19 cellular contexts compared by ENCODE assay signal in genomic region chrX:103418811-103419210, GRCh38. TPM values are rescaled to one million over a fixed set of nuclear protein-coding genes. Genes with fewer than 3 reads are reported as not detected.
DNase-seq lines count a peak whose midpoint lies in the region; ATAC-seq and TF ChIP-seq lines count a peak whose summit lies in the region.
"Had no signal": no experiment of that assay in that cellular context is flagged by ENCODE, and none has a peak within 500 bp of the region (broad histone marks: within the 10 kb centered on the region; RNA-seq: fewer than 3 reads in every experiment).

No MANE protein-coding gene starts in this region.

- peaks cover 21% of the 10 kb centered on the region for H3K4me1 ChIP-seq in Karpas-422 (ENCODE audit: low read length)
- H3K4me1 ChIP-seq in right cardiac atrium (ENCODE audit: control insufficient read depth, insufficient read depth, low read length) = no peaks in the 10 kb centered on the region
- H3K4me1 ChIP-seq in psoas muscle = no peaks in the 10 kb centered on the region
- H3K4me1 ChIP-seq: BE2C had no signal

- H3K9ac ChIP-seq in Karpas-422 (ENCODE audit: low read length) = no peak overlapping the region

- no peak overlapping the region for H3K4me3 ChIP-seq in AG10803 (ENCODE audit: low read length)
- no peak overlapping the region for H3K4me3 ChIP-seq in Karpas-422 (ENCODE audit: low read length)
- H3K4me3 ChIP-seq in fibroblast of the aortic adventitia (ENCODE audit: low read depth, low read length) = no peak overlapping the region
- H3K4me3 ChIP-seq in right cardiac atrium (ENCODE audit: low read length) = no peak overlapping the region
- no peak overlapping the region for H3K4me3 ChIP-seq in psoas muscle

- H3K27ac ChIP-seq in Karpas-422 (ENCODE audit: low read length) (no peak overlapping the region), right cardiac atrium (ENCODE audit: low read length) (no peak overlapping the region), psoas muscle (no peak overlapping the region)

- TF ChIP-seq CTCF in AG10803 (conservative IDR thresholded peaks at IDR 0.05; ENCODE audit: low read length) (no peak), fibroblast of the aortic adventitia (IDR thresholded peaks at IDR 0.05; ENCODE audit: insufficient read depth, low read length) (no peak), psoas muscle (IDR thresholded peaks at IDR 0.05) (no peak)

- no peak overlapping the region for H3K4me2 ChIP-seq in Karpas-422 (ENCODE audit: low read depth, low read length, poor library complexity, severe bottlenecking)

- no peak for ATAC-seq in right cardiac atrium
- no peak for ATAC-seq in GM21528 (IDR thresholded peaks at IDR 0.05; ENCODE audit: low FRiP score, unreplicated experiment)
- no peak for ATAC-seq in HG03280 (IDR thresholded peaks at IDR 0.05; ENCODE audit: unreplicated experiment)
- ATAC-seq in psoas muscle = no peak

- intact Hi-C loops in right cardiac atrium (cut with DNase I) = no loop called here
- intact Hi-C loops in psoas muscle (cut with DNase I) = no loop called here

- peaks cover 11% of the 10 kb centered on the region for H3K79me2 ChIP-seq in Karpas-422 (ENCODE audit: low read length)

- H3K9me2 ChIP-seq in Karpas-422 (replicated peaks; ENCODE audit: insufficient read depth, low read length) = no peaks in the 10 kb centered on the region

- H3K27me3 ChIP-seq in Karpas-422 (ENCODE audit: low read length) (no peaks in the 10 kb centered on the region), right cardiac atrium (ENCODE audit: control insufficient read depth, insufficient read depth) (no peaks in the 10 kb centered on the region), psoas muscle (ENCODE audit: insufficient read depth in 3 of 3, low read length in 2 of 3) (peaks cover 0 to 11% (median 3%) of the 10 kb centered on the region in 3 donors)
- H3K27me3 ChIP-seq: BE2C had no signal

- no peaks in the 10 kb centered on the region for H4K20me1 ChIP-seq in Karpas-422 (ENCODE audit: insufficient read depth, low read depth, low read length)

- no peaks in the 10 kb centered on the region for H3K9me3 ChIP-seq in Karpas-422 (ENCODE audit: low read length)
- no peaks in the 10 kb centered on the region for H3K9me3 ChIP-seq in right cardiac atrium (ENCODE audit: control insufficient read depth, low read length)
- H3K9me3 ChIP-seq in psoas muscle = no peaks in the 10 kb centered on the region
- H3K9me3 ChIP-seq: BE2C had no signal

- no peak overlapping the region for H2AFZ ChIP-seq in Karpas-422 (ENCODE audit: low read length)

- DNase-seq in AG10803 (ENCODE audit: low read depth) (peak; percentile 16), Karpas-422 (peak; percentile 14), fibroblast of gingiva (ENCODE audit: low read depth) (peak; percentile 93), fibroblast of the aortic adventitia (ENCODE audit: low read depth) (peak; percentile 58), right cardiac atrium (no peak), psoas muscle (no peak)
- DNase-seq: 8988T; BE2C; C1 segment of cervical spinal cord; CD4-positive, CD25-positive, alpha-beta regulatory T cell; CD8-positive, alpha-beta memory T cell; COR-L47; DMS79; GDM1; GOT3; H7; KBM-7 had no signal

- H3K36me3 ChIP-seq in Karpas-422 (ENCODE audit: insufficient read depth, low read length) (no peaks in the 10 kb centered on the region), psoas muscle (ENCODE audit: insufficient read depth in 1 of 2, low read depth in 1 of 2) (no peaks in the 10 kb centered on the region)
- H3K36me3 ChIP-seq: BE2C had no signal

RNA-seq across cellular contexts. Expression of gene BEX3, which starts 42.5 kb away (rescaled TPM):
- not detected in 2 replicates for total RNA-seq in Karpas-422 (2014; rRNA removed; shearing (Covaris generic); ENCODE audit: low replicate concordance)
- 222 and 678 TPM in 2 replicates for total RNA-seq in fibroblast of the aortic adventitia (ENCODE audit: low replicate concordance)
- 100 to 1,000 TPM; 185 to 244 (median 213) TPM for total RNA-seq in right cardiac atrium
- 305 TPM for polyA plus RNA-seq in right cardiac atrium
- total RNA-seq in psoas muscle = 10 to 100 TPM in 1 of 4 donors, 1 to 10 TPM in 3; 7.1 to 24.4 (median 8.8) TPM
- polyA plus RNA-seq in psoas muscle = 10 to 100 TPM in 2 of 3 donors, 1 to 10 TPM in 1; 6.2 to 12.7 (median 10.8) TPM

Comparison
In these comparisons a context has a peak if more than half of its experiments do, and no peak if none do; other contexts are left out.
1. DNase-seq: peak in AG10803 (single experiment), Karpas-422 (single experiment), fibroblast of gingiva (single experiment) and fibroblast of the aortic adventitia (single experiment); none in right cardiac atrium (0 of 3) and psoas muscle (0 of 2).